Comparison of ENCODE assay signal across 8 cellular contexts in the genomic region with DNA sequence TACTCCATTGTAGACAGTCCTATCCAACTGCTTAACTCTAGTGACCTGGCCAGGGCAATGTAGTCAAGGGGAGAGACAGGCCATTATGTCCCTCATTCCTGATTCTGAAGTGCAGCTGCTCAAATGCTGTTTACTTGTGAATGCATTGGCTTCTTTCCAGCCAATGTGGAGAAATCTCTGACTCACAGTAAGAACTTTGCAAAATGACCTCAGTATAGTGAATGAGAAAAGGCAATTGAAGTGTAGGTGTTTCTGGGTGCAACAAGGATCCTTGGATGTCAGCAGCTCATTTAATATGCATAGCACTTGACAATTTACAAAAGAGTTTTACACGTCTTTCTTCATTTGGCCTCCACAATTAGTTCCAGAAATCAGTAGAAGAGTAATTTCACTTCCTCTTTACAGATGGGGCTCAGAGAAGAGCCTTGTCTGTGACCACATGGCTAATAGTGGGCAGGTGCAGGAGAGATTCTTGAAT.
DNase-seq lines count a peak whose midpoint lies in the region; ATAC-seq and TF ChIP-seq lines count a peak whose summit lies in the region.

No MANE protein-coding gene starts in this region.

- TF ChIP-seq CTCF in hepatocyte (IDR thresholded peaks at IDR 0.05; ENCODE audit: poor library complexity), result no peak
- no peak for TF ChIP-seq CTCF in osteoblast (IDR thresholded peaks at IDR 0.05; ENCODE audit: extremely low read depth, low read depth, low read length)

- WGBS in hepatocyte (ENCODE audit: low lambda C conversion rate, missing lambda C conversion rate), result 74% methylated on average over 1 of the region's 1 CpG

- no peaks in the 10 kb centered on the region for H3K36me3 ChIP-seq in Karpas-422 (ENCODE audit: insufficient read depth, low read length)
- no peaks in the 10 kb centered on the region for H3K36me3 ChIP-seq in hepatocyte (replicated peaks; ENCODE audit: insufficient read depth, low read depth)
- no peaks in the 10 kb centered on the region for H3K36me3 ChIP-seq in osteoblast (ENCODE audit: insufficient read depth, low read length)

- DNase-seq in Karpas-422 (peak; percentile 83), hepatocyte (ENCODE audit: low spot score) (peak; percentile 32), GM19238 (ENCODE audit: insufficient read length, low spot score) (no peak), NCI-H2107 (lab: John Stamatoyannopoulos, UW) (no peak), osteoblast (ENCODE audit: insufficient read length, low spot score, missing footprints) (no peak), NCI-H226 (no peak)

- no peaks in the 10 kb centered on the region for H4K20me1 ChIP-seq in Karpas-422 (ENCODE audit: insufficient read depth, low read depth, low read length)
- H4K20me1 ChIP-seq in hepatocyte (ENCODE audit: insufficient read depth, poor library complexity, severe bottlenecking), result no peaks in the 10 kb centered on the region
- H4K20me1 ChIP-seq in osteoblast (ENCODE audit: insufficient read depth, low read length), result no peaks in the 10 kb centered on the region

- H3K9me2 ChIP-seq in Karpas-422 (replicated peaks; ENCODE audit: insufficient read depth, low read length) (no peaks in the 10 kb centered on the region), hepatocyte (replicated peaks; ENCODE audit: insufficient read depth) (no peaks in the 10 kb centered on the region)

- no peak overlapping the region for H3K27ac ChIP-seq in Karpas-422 (ENCODE audit: low read length)
- H3K27ac ChIP-seq in hepatocyte, result no peak overlapping the region
- H3K27ac ChIP-seq in osteoblast (ENCODE audit: low read depth, low read length), result no peak overlapping the region

- ATAC-seq in GM18498 (IDR thresholded peaks at IDR 0.05; ENCODE audit: unreplicated experiment) (peak; percentile 98), GM21737 (IDR thresholded peaks at IDR 0.05; ENCODE audit: unreplicated experiment) (peak; percentile 94)

- H3K9me3 ChIP-seq in Karpas-422 (ENCODE audit: low read length) (no peaks in the 10 kb centered on the region), hepatocyte (ENCODE audit: low read depth) (no peaks in the 10 kb centered on the region), osteoblast (ENCODE audit: low read depth, low read length) (no peaks in the 10 kb centered on the region)

- H3K79me2 ChIP-seq in Karpas-422 (ENCODE audit: low read length) (no peaks in the 10 kb centered on the region), hepatocyte (no peaks in the 10 kb centered on the region), osteoblast (ENCODE audit: insufficient read depth, low read length) (no peaks in the 10 kb centered on the region)

- no peak overlapping the region for H3K4me3 ChIP-seq in Karpas-422 (ENCODE audit: low read length)
- H3K4me3 ChIP-seq in hepatocyte, result no peak overlapping the region
- no peak overlapping the region for H3K4me3 ChIP-seq in osteoblast (ENCODE audit: insufficient read depth, low read length)

- peaks cover 37% of the 10 kb centered on the region for H3K4me1 ChIP-seq in Karpas-422 (ENCODE audit: low read length)
- no peaks in the 10 kb centered on the region for H3K4me1 ChIP-seq in hepatocyte (ENCODE audit: insufficient read depth)
- H3K4me1 ChIP-seq in osteoblast (ENCODE audit: insufficient read depth, low read length), result no peaks in the 10 kb centered on the region

- H3K4me2 ChIP-seq in Karpas-422 (ENCODE audit: low read depth, low read length, poor library complexity, severe bottlenecking) (peak overlapping the region; percentile 14), hepatocyte (no peak overlapping the region), osteoblast (ENCODE audit: insufficient read depth, low read length) (no peak overlapping the region)

- H3K27me3 ChIP-seq in Karpas-422 (ENCODE audit: low read length), result no peaks in the 10 kb centered on the region
- no peaks in the 10 kb centered on the region for H3K27me3 ChIP-seq in hepatocyte
- H3K27me3 ChIP-seq in osteoblast (ENCODE audit: insufficient read depth, low read length), result no peaks in the 10 kb centered on the region

- no peak overlapping the region for H3K9ac ChIP-seq in Karpas-422 (ENCODE audit: low read length)

- no peak overlapping the region for H2AFZ ChIP-seq in Karpas-422 (ENCODE audit: low read length)
- no peak overlapping the region for H2AFZ ChIP-seq in hepatocyte
- no peak overlapping the region for H2AFZ ChIP-seq in osteoblast (ENCODE audit: low read length)

Comparison
In these comparisons a context has a peak if more than half of its experiments do, and no peak if none do; other contexts are left out.
1. DNase-seq: peak in Karpas-422 (single experiment) and hepatocyte (single experiment); none in GM19238 (single experiment), NCI-H2107 (single experiment), osteoblast (single experiment) and NCI-H226 (single experiment).